Comparison of ENCODE assay signal across 11 cellular contexts in genomic region chr14:103023881-103024473, GRCh38. TPM values are rescaled to one million over a fixed set of nuclear protein-coding genes. Genes with fewer than 3 reads are reported as not detected.
DNase-seq lines count a peak whose midpoint lies in the region; ATAC-seq and TF ChIP-seq lines count a peak whose summit lies in the region.
"Had no signal": no experiment of that assay in that cellular context is flagged by ENCODE, and none has a peak within 500 bp of the region (broad histone marks: within the 10 kb centered on the region; RNA-seq: fewer than 3 reads in every experiment).

No MANE protein-coding gene starts in this region.

- H3K4me1 ChIP-seq in A673 (ENCODE audit: insufficient read depth, low read length, poor library complexity, severe bottlenecking) (peaks cover 36% of the 10 kb centered on the region), PC-3 (ENCODE audit: insufficient read depth, low read length) (peaks cover 56% of the 10 kb centered on the region), muscle layer of duodenum (ENCODE audit: control insufficient read depth in 1 of 2, insufficient read depth in 2 of 2, low read length in 2 of 2) (peaks cover 6 to 23% of the 10 kb centered on the region in 2 donors)

- 0 out of 2 replicates have a peak, but pooled peaks cover 4% of the 10 kb centered on the region for H4K20me1 ChIP-seq in PC-3 (ENCODE audit: low read length)

- H3K4me3 ChIP-seq in A673 (ENCODE audit: low read depth, low read length, poor library complexity, severe bottlenecking) (peak overlapping the region; percentile 24), PC-3 (ENCODE audit: low read length) (peak overlapping the region; percentile 41), muscle layer of duodenum (ENCODE audit: low read depth in 1 of 2, low read length in 2 of 2) (peak overlapping the region in 1 of 2 donors; percentile 12)

- CTCF ChIA-PET in A673 (lab: Charles Lee) = interaction anchor here (0.6 kb wide), 1 partner anchor 19 kb away, joined by 4 read pairs; no protein-coding TSS in a partner anchor
- CTCF ChIA-PET in PC-3 (lab: Charles Lee) = no interaction called here

- H3K4me1 Mint-ChIP-seq in endothelial cell (ENCODE audit: unreplicated experiment) = peaks cover 67% of the 10 kb centered on the region

- H3K27ac ChIP-seq in A673 (ENCODE audit: low read depth, low read length, poor library complexity, severe bottlenecking) (peak overlapping the region; percentile 72), PC-3 (ENCODE audit: low read length) (peak overlapping the region; percentile 72), muscle layer of duodenum (ENCODE audit: low read length) (peak overlapping the region; percentile 64)

- H3K9me3 ChIP-seq in A673 (ENCODE audit: low read depth, low read length, poor library complexity, severe bottlenecking) (no peaks in the 10 kb centered on the region), PC-3 (ENCODE audit: low read length) (no peaks in the 10 kb centered on the region), muscle layer of duodenum (ENCODE audit: control insufficient read depth in 1 of 2, low read length in 2 of 2) (no peaks in the 10 kb centered on the region)

- H3K4me2 ChIP-seq in PC-3 (ENCODE audit: low read length) = peak overlapping the region; percentile 72

- peaks cover 96% of the 10 kb centered on the region for H3K79me2 ChIP-seq in PC-3 (ENCODE audit: low read length)

- peak overlapping the region; percentile 69 for H3K4me3 Mint-ChIP-seq in endothelial cell (ENCODE audit: unreplicated experiment)
- H3K4me3 Mint-ChIP-seq: B cell, memory B cell had no signal

- POLR2A ChIA-PET in A673 (lab: Charles Lee; ENCODE audit: low non-redundant PET) = no interaction called here
- POLR2A ChIA-PET in PC-3 (lab: Charles Lee; ENCODE audit: unreplicated experiment) = interaction anchor here (0.6 kb wide), 1 partner anchor 13 kb away, joined by 5 read pairs; no protein-coding TSS in a partner anchor

- intact Hi-C loops in A673 (cut with micrococcal nuclease; ENCODE audit: unreplicated experiment) = no loop called here
- intact Hi-C loops in PC-3 (cut with micrococcal nuclease) = no loop called here

- DNase-seq in A673 (ENCODE audit: low spot score) (peak; percentile 69), PC-3 (peak; percentile 51), endothelial cell (ENCODE audit: low spot score) (peak; percentile 55), NCI-H2171 (lab: John Stamatoyannopoulos, UW) (no peak)
- DNase-seq in NK-92 treated with Interleukin-12 subunit alpha and Interleukin-12 subunit beta, amount 100 ng/mL, for 24 hours (lab: John Stamatoyannopoulos, UW) = no peak
- no peak for DNase-seq in activated CD4-positive, alpha-beta T cell treated with anti-CD3 and anti-CD28 coated beads for 1 hour
- DNase-seq: activated CD4-positive, alpha-beta T cell treated with anti-CD3 and anti-CD28 coated beads, Interleukin-2, amount 50 U/mL, for 48 hours had no signal

- peak overlapping the region; percentile 58 for H2AFZ ChIP-seq in PC-3 (ENCODE audit: low read length)

- H3K27me3 Mint-ChIP-seq in endothelial cell (ENCODE audit: unreplicated experiment) = peaks cover 12% of the 10 kb centered on the region
- H3K27me3 Mint-ChIP-seq: B cell, memory B cell had no signal

- no TSS peak for BruUV-seq in A673 (replicated peaks; lab: Mats Ljungman, UMichigan)
- BruUV-seq in PC-3 (replicated peaks; lab: Mats Ljungman, UMichigan) = no TSS peak

- ATAC-seq in PC-3 (peak; percentile 77), GM18867 (IDR thresholded peaks at IDR 0.05; ENCODE audit: unreplicated experiment) (no peak)

- TF ChIP-seq CTCF in A673 (conservative IDR thresholded peaks at IDR 0.05; ENCODE audit: low read depth, low read length) (no peak), PC-3 (conservative IDR thresholded peaks at IDR 0.05; ENCODE audit: low read depth, low read length) (no peak), endothelial cell (IDR thresholded peaks at IDR 0.05; ENCODE audit: unreplicated experiment) (no peak)

- no peaks in the 10 kb centered on the region for H3K9me2 ChIP-seq in PC-3 (replicated peaks; ENCODE audit: low read length)

- peak overlapping the region; percentile 97 for H3K27ac Mint-ChIP-seq in endothelial cell (ENCODE audit: unreplicated experiment)
- H3K27ac Mint-ChIP-seq: B cell, memory B cell had no signal

- peak overlapping the region; percentile 47 for H3K9ac ChIP-seq in PC-3 (ENCODE audit: low read length)

- no peaks in the 10 kb centered on the region for H3F3A ChIP-seq in PC-3 (ENCODE audit: low read length, unreplicated experiment)

- peaks cover 26% of the 10 kb centered on the region for H3K36me3 Mint-ChIP-seq in endothelial cell (ENCODE audit: low read depth, unreplicated experiment)

- H3K27me3 ChIP-seq in A673 (replicated peaks; ENCODE audit: insufficient read depth, low read depth, low read length, poor library complexity) (no peaks in the 10 kb centered on the region), PC-3 (ENCODE audit: low read length) (no peaks in the 10 kb centered on the region), muscle layer of duodenum (ENCODE audit: low read depth, low read length) (no peaks in the 10 kb centered on the region)

- no peaks in the 10 kb centered on the region for H3K36me3 ChIP-seq in A673 (ENCODE audit: insufficient read depth, low read length, poor library complexity, severe bottlenecking)
- H3K36me3 ChIP-seq in PC-3 (ENCODE audit: low read depth, low read length) = no peaks in the 10 kb centered on the region
- H3K36me3 ChIP-seq in muscle layer of duodenum (ENCODE audit: control insufficient read depth in 1 of 2, insufficient read depth in 2 of 2, low read length in 2 of 2) = no peaks in the 10 kb centered on the region

- no peaks in the 10 kb centered on the region for H3K9me3 Mint-ChIP-seq in endothelial cell (ENCODE audit: unreplicated experiment)

RNA-seq across cellular contexts. Expression of gene CDC42BPB, which starts 33.4 kb away (rescaled TPM):
- total RNA-seq in A673 (2021) (103 and 106 TPM in 2 replicates), PC-3 (2014; rRNA removed) (73.0 and 89.2 TPM in 2 replicates), endothelial cell (ENCODE audit: unreplicated experiment) (187 TPM)

Comparison
In these comparisons a context has a peak if more than half of its experiments do, and no peak if none do; other contexts are left out.
1. DNase-seq: peak in A673 (single experiment), PC-3 (single experiment) and endothelial cell (single experiment); none in NK-92 treated with Interleukin-12 subunit alpha and Interleukin-12 subunit beta, amount 100 ng/mL, for 24 hours (single experiment), activated CD4-positive, alpha-beta T cell treated with anti-CD3 and anti-CD28 coated beads for 1 hour (single experiment) and NCI-H2171 (single experiment).
2. Peak in every context shown above with its lines, with median percentiles within 50 percentile points of each other: H3K27ac ChIP-seq.